Comparison of ENCODE assay signal across 1 cellular context in the genomic region with DNA sequence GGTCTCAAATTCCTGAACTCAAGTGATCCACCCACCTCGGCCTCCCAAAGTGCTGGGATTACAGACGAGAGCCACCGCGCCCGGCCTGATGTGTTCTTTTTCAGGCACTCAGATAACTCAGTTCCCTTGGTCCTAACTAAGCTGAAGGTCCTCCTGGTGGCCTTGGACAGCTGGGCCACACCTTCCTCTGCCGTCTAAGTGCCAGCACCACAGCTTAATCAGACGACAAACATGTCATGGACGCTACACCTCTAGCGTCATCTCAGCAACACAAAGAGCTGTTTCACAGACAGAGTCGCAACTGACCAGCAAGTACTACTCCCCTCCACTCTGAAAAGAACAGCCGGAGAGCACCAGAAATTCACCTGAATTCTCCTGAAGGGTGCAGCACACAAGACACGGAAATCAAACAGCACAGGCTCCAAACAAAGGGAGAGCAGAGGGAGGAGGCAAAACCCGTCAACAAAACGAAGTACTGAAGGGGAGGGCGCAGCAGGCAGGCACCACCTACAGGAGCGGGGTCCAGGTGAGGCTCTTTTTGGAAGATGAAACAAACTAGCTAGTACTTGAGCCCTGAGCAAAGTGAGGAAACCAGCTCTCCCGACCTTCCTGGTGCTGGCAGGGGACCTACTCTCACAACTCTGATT.
TF ChIP-seq lines count a peak whose summit lies in the region.

No MANE protein-coding gene starts in this region.

TF ChIP-seq in HepG2, 621 proteins besides CTCF, POLR2A, EP300 and RAD21 (continued from another document):
- TF ChIP-seq, protein P1, sequence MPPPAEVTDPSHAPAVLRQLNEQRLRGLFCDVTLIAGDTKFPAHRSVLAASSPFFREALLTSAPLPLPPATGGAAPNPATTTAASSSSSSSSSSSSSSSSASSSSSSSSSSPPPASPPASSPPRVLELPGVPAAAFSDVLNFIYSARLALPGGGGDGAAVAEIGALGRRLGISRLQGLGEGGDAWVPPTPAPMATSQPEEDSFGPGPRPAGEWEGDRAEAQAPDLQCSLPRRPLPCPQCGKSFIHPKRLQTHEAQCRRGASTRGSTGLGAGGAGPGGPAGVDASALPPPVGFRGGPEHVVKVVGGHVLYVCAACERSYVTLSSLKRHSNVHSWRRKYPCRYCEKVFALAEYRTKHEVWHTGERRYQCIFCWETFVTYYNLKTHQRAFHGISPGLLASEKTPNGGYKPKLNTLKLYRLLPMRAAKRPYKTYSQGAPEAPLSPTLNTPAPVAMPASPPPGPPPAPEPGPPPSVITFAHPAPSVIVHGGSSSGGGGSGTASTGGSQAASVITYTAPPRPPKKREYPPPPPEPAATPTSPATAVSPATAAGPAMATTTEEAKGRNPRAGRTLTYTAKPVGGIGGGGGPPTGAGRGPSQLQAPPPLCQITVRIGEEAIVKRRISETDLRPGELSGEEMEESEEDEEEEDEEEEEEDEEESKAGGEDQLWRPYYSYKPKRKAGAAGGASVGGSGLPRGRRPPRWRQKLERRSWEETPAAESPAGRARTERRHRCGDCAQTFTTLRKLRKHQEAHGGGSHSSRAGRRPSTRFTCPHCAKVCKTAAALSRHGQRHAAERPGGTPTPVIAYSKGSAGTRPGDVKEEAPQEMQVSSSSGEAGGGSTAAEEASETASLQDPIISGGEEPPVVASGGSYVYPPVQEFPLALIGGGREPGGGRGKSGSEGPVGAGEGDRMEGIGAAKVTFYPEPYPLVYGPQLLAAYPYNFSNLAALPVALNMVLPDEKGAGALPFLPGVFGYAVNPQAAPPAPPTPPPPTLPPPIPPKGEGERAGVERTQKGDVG (CRISPR knock-in tag; IDR thresholded peaks at IDR 0.05; ENCODE audit: borderline replicate concordance) = 0 out of 2 replicates have a peak, but pooled peaks have one; percentile 26
- no peak for TF ChIP-seq ZBTB20 (CRISPR knock-in tag; IDR thresholded peaks at IDR 0.05; ENCODE audit: borderline replicate concordance, low read depth)
- TF ChIP-seq ZNF777 (CRISPR knock-in tag; IDR thresholded peaks at IDR 0.05) = peak; percentile 97
- TF ChIP-seq SAP130 (CRISPR knock-in tag; IDR thresholded peaks at IDR 0.05; ENCODE audit: low read depth) = peak; percentile 55; the same call in 1 of the 2 replicates
- no peak for TF ChIP-seq FOXK2 (IDR thresholded peaks at IDR 0.05)
- peak; percentile 54 for TF ChIP-seq SSRP1 (CRISPR knock-in tag; IDR thresholded peaks at IDR 0.05)
- TF ChIP-seq SALL1 (CRISPR knock-in tag; IDR thresholded peaks at IDR 0.05) = 0 out of 2 replicates have a peak, but pooled peaks have one; percentile 22
- TF ChIP-seq TGIF2 (CRISPR knock-in tag; IDR thresholded peaks at IDR 0.05) = peak; percentile 57; the same call in 1 of the 2 replicates
- 0 out of 2 replicates have a peak, but pooled peaks have one; percentile 39 for TF ChIP-seq ZNF501 (CRISPR knock-in tag; IDR thresholded peaks at IDR 0.05)
- peak; percentile 69; the same call in 1 of the 2 replicates for TF ChIP-seq HOXA3 (CRISPR knock-in tag; IDR thresholded peaks at IDR 0.05)
- TF ChIP-seq SOX6 (IDR thresholded peaks at IDR 0.05) = no peak
- peak; percentile 37 for TF ChIP-seq SOX6 (CRISPR knock-in tag; IDR thresholded peaks at IDR 0.05)
- no peak for TF ChIP-seq BCL3 (CRISPR knock-in tag; IDR thresholded peaks at IDR 0.05)
- no peak for TF ChIP-seq E2F2 (CRISPR knock-in tag; IDR thresholded peaks at IDR 0.05; ENCODE audit: borderline replicate concordance)
- TF ChIP-seq ZNF792 (CRISPR knock-in tag; IDR thresholded peaks at IDR 0.05) = peak; percentile 56; the same call in 1 of the 2 replicates
- TF ChIP-seq HNF4A (CRISPR knock-in tag; IDR thresholded peaks at IDR 0.05) = 0 out of 2 replicates have a peak, but pooled peaks have one; percentile 3
- no peak for TF ChIP-seq ZNF234 (CRISPR knock-in tag; conservative IDR thresholded peaks at IDR 0.05)
